ENCODE assay signal across 8 cellular contexts in genomic region chr14:72594099-72594901, GRCh38.
DNase-seq lines count a peak whose midpoint lies in the region; ATAC-seq lines count a peak whose summit lies in the region.
"Had no signal": no experiment of that assay in that cellular context is flagged by ENCODE, and none has a peak within 500 bp of the region (broad histone marks: within the 10 kb centered on the region; RNA-seq: fewer than 3 reads in every experiment).

No MANE protein-coding gene starts in this region.

- H3K9me3 Mint-ChIP-seq in activated T-cell treated with anti-CD3 and anti-CD28 coated beads, Interleukin-2, amount 50 U/mL, for 24 hours, result no peaks in the 10 kb centered on the region

- H3K27me3 Mint-ChIP-seq in activated T-cell treated with anti-CD3 and anti-CD28 coated beads, Interleukin-2, amount 50 U/mL, for 24 hours, result peaks cover 42% of the 10 kb centered on the region

- H3K36me3 Mint-ChIP-seq in activated T-cell treated with anti-CD3 and anti-CD28 coated beads, Interleukin-2, amount 50 U/mL, for 24 hours (ENCODE audit: low read depth), result no peaks in the 10 kb centered on the region

- no peak for DNase-seq in activated T-cell treated with anti-CD3 and anti-CD28 coated beads, Interleukin-2, amount 50 U/mL, for 24 hours
- peak; percentile 16 for DNase-seq in stimulated activated CD8-positive, alpha-beta memory T cell treated with anti-CD3 and anti-CD28 coated beads, Interleukin-12 subunit alpha, Interleukin-12 subunit beta, amount 100 ng/mL, for 24 hours (ENCODE audit: extremely low read depth)
- no peak for DNase-seq in DMS153 treated with DMSO at 0.1 percent for 48 hours (lab: John Stamatoyannopoulos, UW; ENCODE audit: unreplicated experiment)
- DNase-seq in RKO (ENCODE audit: low spot score), result no peak
- DNase-seq in RPMI8226, result no peak

- peak overlapping the region; percentile 3 for H3K4me3 Mint-ChIP-seq in activated T-cell treated with anti-CD3 and anti-CD28 coated beads, Interleukin-2, amount 50 U/mL, for 24 hours

- H3K4me1 Mint-ChIP-seq in activated T-cell treated with anti-CD3 and anti-CD28 coated beads, Interleukin-2, amount 50 U/mL, for 24 hours (ENCODE audit: low read depth), result peaks cover 48% of the 10 kb centered on the region

- peak overlapping the region; percentile 67 for H3K27ac Mint-ChIP-seq in activated T-cell treated with anti-CD3 and anti-CD28 coated beads, Interleukin-2, amount 50 U/mL, for 24 hours

- ATAC-seq in GM18907 (IDR thresholded peaks at IDR 0.05; ENCODE audit: unreplicated experiment) (peak; percentile 79), HG03175 (IDR thresholded peaks at IDR 0.05; ENCODE audit: unreplicated experiment) (peak; percentile 79)
- ATAC-seq: Panc1 had no signal
